20 cellular contexts compared by ENCODE assay signal in the genomic region with DNA sequence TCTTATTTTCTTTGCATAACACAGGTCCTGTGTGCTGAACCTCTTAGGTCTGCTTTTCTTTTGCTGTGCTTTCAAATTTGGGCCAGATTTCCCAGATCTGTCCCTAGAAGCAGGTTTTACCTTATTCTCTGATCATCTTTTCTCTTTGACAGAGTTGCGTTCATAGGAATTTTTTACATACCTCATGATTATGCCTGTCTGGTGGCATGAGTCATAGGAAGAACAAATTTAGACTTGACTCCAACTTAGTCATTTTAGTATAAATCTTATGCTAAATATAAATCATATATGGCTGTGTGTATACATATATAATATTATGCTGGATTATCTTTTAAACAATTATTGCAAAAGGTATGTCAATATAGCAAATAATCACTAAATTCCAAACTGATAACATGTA.
DNase-seq lines count a peak whose midpoint lies in the region; FAIRE-seq and TF ChIP-seq lines count a peak whose summit lies in the region.
"Had no signal": no experiment of that assay in that cellular context is flagged by ENCODE, and none has a peak within 500 bp of the region (broad histone marks: within the 10 kb centered on the region; RNA-seq: fewer than 3 reads in every experiment).

No MANE protein-coding gene starts in this region.

- peaks cover 3% of the 10 kb centered on the region for H3K9me3 ChIP-seq in astrocyte (ENCODE audit: insufficient read depth, low read depth, low read length)
- no peaks in the 10 kb centered on the region for H3K9me3 ChIP-seq in right atrium auricular region
- H3K9me3 ChIP-seq: BE2C, SJSA1 had no signal

- peak overlapping the region; percentile 27 for H3K4me2 ChIP-seq in astrocyte (ENCODE audit: low read length)

- FAIRE-seq in astrocyte (lab: Jason Lieb, UNC), result no peak

- no peaks in the 10 kb centered on the region for H3K79me2 ChIP-seq in astrocyte (ENCODE audit: insufficient read depth, low read length)

- H3K27me3 Mint-ChIP-seq in astrocyte (ENCODE audit: low read depth, unreplicated experiment), result no peaks in the 10 kb centered on the region
- H3K27me3 Mint-ChIP-seq: CD8-positive, alpha-beta memory T cell had no signal

- no peak overlapping the region for H3K27ac Mint-ChIP-seq in astrocyte (ENCODE audit: unreplicated experiment)
- H3K27ac Mint-ChIP-seq: CD14-positive monocyte had no signal

- no peaks in the 10 kb centered on the region for H3K9me3 Mint-ChIP-seq in astrocyte (ENCODE audit: unreplicated experiment)

- DNase-seq in HT1080 (ENCODE audit: low read depth), result peak; percentile 5
- DNase-seq in astrocyte (ENCODE audit: low read depth), result no peak
- DNase-seq in choroid plexus epithelial cell (ENCODE audit: low read depth), result peak; percentile 11
- DNase-seq in putamen (ENCODE audit: low spot score), result peak; percentile 39
- DNase-seq in right atrium auricular region (ENCODE audit: low spot score), result no peak
- DNase-seq in NCI-H526 (lab: John Stamatoyannopoulos, UW), result no peak
- no peak for DNase-seq in T-helper 1 cell
- DNase-seq in inferior parietal cortex (ENCODE audit: extremely low spot score), result no peak
- DNase-seq: BE2C; CD8-positive, alpha-beta memory T cell; DMS79 treated with DMSO at 0.1 percent for 48 hours; NCI-H1105; NCI-H1436 treated with DMSO at 0.1 percent for 48 hours; NCI-H1930; NCI-H2107; NCI-H524; NCI-H774; Right ventricle myocardium superior had no signal

- no peak overlapping the region for H3K9ac ChIP-seq in astrocyte (ENCODE audit: low read length)

- H3K27me3 ChIP-seq in astrocyte (ENCODE audit: insufficient read depth, low read length) (no peaks in the 10 kb centered on the region), right atrium auricular region (no peaks in the 10 kb centered on the region)
- H3K27me3 ChIP-seq: BE2C, SJSA1 had no signal

- no peak for TF ChIP-seq CTCF in astrocyte (IDR thresholded peaks at IDR 0.05; ENCODE audit: insufficient read depth, low read depth, low read length)
- no peak for TF ChIP-seq CTCF in choroid plexus epithelial cell (conservative IDR thresholded peaks at IDR 0.05; ENCODE audit: low read depth, low read length)
- no peak for TF ChIP-seq CTCF in right atrium auricular region (IDR thresholded peaks at IDR 0.05)

- no peaks in the 10 kb centered on the region for H4K20me1 ChIP-seq in astrocyte (ENCODE audit: insufficient read depth, low read length)

- peaks cover 3% of the 10 kb centered on the region for H3K4me1 ChIP-seq in astrocyte (ENCODE audit: insufficient read depth, low read length)
- H3K4me1 ChIP-seq in right atrium auricular region, result no peaks in the 10 kb centered on the region
- H3K4me1 ChIP-seq: BE2C, SJSA1 had no signal

- H3K36me3 Mint-ChIP-seq in astrocyte (ENCODE audit: low read depth, unreplicated experiment), result no peaks in the 10 kb centered on the region
- H3K36me3 Mint-ChIP-seq: CD14-positive monocyte; CD8-positive, alpha-beta memory T cell had no signal

- H3K4me3 Mint-ChIP-seq in astrocyte (ENCODE audit: unreplicated experiment), result no peak overlapping the region
- H3K4me3 Mint-ChIP-seq: CD14-positive monocyte; CD8-positive, alpha-beta memory T cell had no signal

- H3K36me3 ChIP-seq in astrocyte (ENCODE audit: insufficient read depth, low read length) (no peaks in the 10 kb centered on the region), right atrium auricular region (no peaks in the 10 kb centered on the region)
- H3K36me3 ChIP-seq: BE2C, SJSA1 had no signal

- H3K4me3 ChIP-seq in astrocyte (ENCODE audit: insufficient read depth, low read depth, low read length) (no peak overlapping the region), choroid plexus epithelial cell (ENCODE audit: low read depth, low read length) (no peak overlapping the region), right atrium auricular region (no peak overlapping the region)
- H3K4me3 ChIP-seq: SJSA1 had no signal

- H3K27ac ChIP-seq in astrocyte (ENCODE audit: low read depth, low read length) (no peak overlapping the region), right atrium auricular region (no peak overlapping the region)
- H3K27ac ChIP-seq: SJSA1 had no signal

- no peak overlapping the region for H2AFZ ChIP-seq in astrocyte (ENCODE audit: low read depth, low read length)

- H3K4me1 Mint-ChIP-seq in astrocyte (ENCODE audit: low read depth, unreplicated experiment), result peaks cover 9% of the 10 kb centered on the region
- H3K4me1 Mint-ChIP-seq: CD14-positive monocyte; CD8-positive, alpha-beta memory T cell had no signal

Comparison
In these comparisons a context has a peak if more than half of its experiments do, and no peak if none do; other contexts are left out.
1. DNase-seq: peak in HT1080 (single experiment), choroid plexus epithelial cell (single experiment) and putamen (single experiment); none in astrocyte (single experiment), right atrium auricular region (single experiment), NCI-H526 (0 of 2), T-helper 1 cell (0 of 5) and inferior parietal cortex (single experiment).